ENCODE assay signal across 10 cellular contexts in genomic region chr2:44245068-44245861, GRCh38. TPM values are rescaled to one million over a fixed set of nuclear protein-coding genes. Genes with fewer than 3 reads are reported as not detected.
DNase-seq lines count a peak whose midpoint lies in the region; ATAC-seq and TF ChIP-seq lines count a peak whose summit lies in the region.
"Had no signal": no experiment of that assay in that cellular context is flagged by ENCODE, and none has a peak within 500 bp of the region (broad histone marks: within the 10 kb centered on the region; RNA-seq: fewer than 3 reads in every experiment).

No MANE protein-coding gene starts in this region.

- H3K27ac ChIP-seq in Panc1 (ENCODE audit: low read length) (peak overlapping the region; percentile 81), stomach (peak overlapping the region; percentile 64 to 81 (median 77)), esophagus squamous epithelium (no peak overlapping the region)

- TF ChIP-seq CTCF in Panc1 (IDR thresholded peaks at IDR 0.05) (no peak; the same call in 1 of the 2 replicates), stomach (IDR thresholded peaks at IDR 0.05) (no peak), esophagus squamous epithelium (IDR thresholded peaks at IDR 0.05) (no peak)

- POLR2A ChIA-PET in Panc1 (lab: Charles Lee), result no interaction called here

- H3K36me3 ChIP-seq in Panc1 (ENCODE audit: control insufficient read depth, insufficient read depth, low read length) (no peaks in the 10 kb centered on the region), stomach (no peaks in the 10 kb centered on the region), esophagus squamous epithelium (no peaks in the 10 kb centered on the region)

- CTCF ChIA-PET in Panc1 (lab: Charles Lee), result interaction anchor here (0.5 to 0.8 kb wide), 2 partner anchors 77 to 98 kb away, joined by 3 to 11 read pairs; partner anchors contain the start of gene PPM1B

- no peak for ATAC-seq in Panc1
- no peak for ATAC-seq in GM18870 (IDR thresholded peaks at IDR 0.05; ENCODE audit: unreplicated experiment)
- no peak for ATAC-seq in HG03378 (IDR thresholded peaks at IDR 0.05; ENCODE audit: unreplicated experiment)

- H3K4me3 ChIP-seq in Panc1 (ENCODE audit: low read depth in 2 of 2, low read length in 2 of 2) (no peak overlapping the region), stomach (no peak overlapping the region), esophagus squamous epithelium (no peak overlapping the region)

- TF ChIP-seq POLR2A in stomach (IDR thresholded peaks at IDR 0.05) (no peak), esophagus squamous epithelium (IDR thresholded peaks at IDR 0.05) (no peak)

- no peak for TF ChIP-seq EP300 in stomach (IDR thresholded peaks at IDR 0.05)

- WGBS in stomach, 5 donors, result 18 to 32% (median 25%) methylated on average over 3 of the region's 3 CpGs
- WGBS in esophagus squamous epithelium, 2 donors, result 31 to 37% methylated on average over 3 of the region's 3 CpGs

- DNase-seq in LoVo (ENCODE audit: low spot score), result peak; percentile 56
- no peak for DNase-seq in Panc1 (ENCODE audit: low read depth, low spot score)
- DNase-seq in kidney glomerular epithelial cell (lab: John Stamatoyannopoulos, UW), result peak; percentile 67
- no peak for DNase-seq in stomach
- no peak for DNase-seq in glomerular visceral epithelial cell (ENCODE audit: extremely low spot score)
- DNase-seq in esophagus squamous epithelium (lab: John Stamatoyannopoulos, UW), result no peak
- DNase-seq: H9 had no signal

- H3K27me3 ChIP-seq in Panc1 (ENCODE audit: control insufficient read depth, insufficient read depth, low read length) (no peaks in the 10 kb centered on the region), stomach (no peaks in the 10 kb centered on the region), esophagus squamous epithelium (no peaks in the 10 kb centered on the region)

- H3K9me3 ChIP-seq in Panc1 (ENCODE audit: control insufficient read depth, insufficient read depth, low read depth, low read length), result no peaks in the 10 kb centered on the region
- no peaks in the 10 kb centered on the region for H3K9me3 ChIP-seq in stomach
- no peaks in the 10 kb centered on the region for H3K9me3 ChIP-seq in esophagus squamous epithelium

- intact Hi-C loops in Panc1 (cut with micrococcal nuclease; ENCODE audit: unreplicated experiment), result loop anchor here (2.0 to 10.0 kb wide), 2 partner anchors 98 to 710 kb away; no protein-coding TSS in a partner anchor
- intact Hi-C loops in stomach (cut with DNase I; ENCODE audit: low total_unique reads), result no loop called here
- intact Hi-C loops in esophagus squamous epithelium (cut with DNase I), result no loop called here

- peaks cover 23% of the 10 kb centered on the region for H3K4me1 ChIP-seq in Panc1 (ENCODE audit: control insufficient read depth, insufficient read depth, low read length)
- peaks cover 4 to 30% (median 17%) of the 10 kb centered on the region in 4 donors for H3K4me1 ChIP-seq in stomach
- peaks cover 0 to 22% (median 4%) of the 10 kb centered on the region in 3 donors for H3K4me1 ChIP-seq in esophagus squamous epithelium

- no TSS peak for BruUV-seq in Panc1 (replicated peaks; lab: Mats Ljungman, UMichigan)

- in situ Hi-C loops in Panc1 (cut with HindIII; ENCODE audit: low pct_unique_long_range_greater_than_20kb, low sequenced_read_pairs), result no loop called here

RNA-seq across cellular contexts. Expression of gene SLC3A1, which starts 30.0 kb away (rescaled TPM):
- total RNA-seq in Panc1 (2021; ENCODE audit: unreplicated experiment), result 0.26 TPM
- polyA plus RNA-seq in Panc1 (2012; ENCODE audit: insufficient read length), result not detected
- 1 to 10 TPM in 2 of 5 donors, under 1 TPM in 1, not detected in 2; 0.72 to 9.0 (median 1.7) TPM for total RNA-seq in stomach
- polyA plus RNA-seq in stomach, result under 1 TPM; 0.25 to 0.83 (median 0.76) TPM
- total RNA-seq in esophagus squamous epithelium, result under 1 TPM in 1 of 4 donors, not detected in 3; 0.38 TPM
- total RNA-seq: Daoy had no signal

Comparison
In these comparisons a context has a peak if more than half of its experiments do, and no peak if none do; other contexts are left out.
1. DNase-seq: peak in LoVo (single experiment) and kidney glomerular epithelial cell (single experiment); none in Panc1 (single experiment), stomach (single experiment), glomerular visceral epithelial cell (single experiment) and esophagus squamous epithelium (single experiment).
2. H3K27ac ChIP-seq: peak in Panc1 (single experiment) and stomach (5 of 5); none in esophagus squamous epithelium (0 of 4).